Comparison of ENCODE assay signal across 1 cellular context in genomic region chr14:79483472-79483871, GRCh38.
TF ChIP-seq lines count a peak whose summit lies in the region.

No MANE protein-coding gene starts in this region.

TF ChIP-seq in HepG2, 621 proteins besides CTCF, POLR2A, EP300 and RAD21 (continued from another document):
- TF ChIP-seq KLF15 (CRISPR knock-in tag; IDR thresholded peaks at IDR 0.05; ENCODE audit: borderline replicate concordance) (no peak), MLX (CRISPR knock-in tag; IDR thresholded peaks at IDR 0.05) (no peak), ZNF143 (CRISPR knock-in tag; IDR thresholded peaks at IDR 0.05) (no peak), CEBPZ (IDR thresholded peaks at IDR 0.05; ENCODE audit: low read length) (no peak), SP4 (CRISPR knock-in tag; IDR thresholded peaks at IDR 0.05) (no peak), REXO4 (CRISPR knock-in tag; IDR thresholded peaks at IDR 0.05; ENCODE audit: borderline replicate concordance) (no peak), ZIK1 (CRISPR knock-in tag; IDR thresholded peaks at IDR 0.05; ENCODE audit: borderline replicate concordance, low read depth) (no peak), ZNF784 (CRISPR knock-in tag; IDR thresholded peaks at IDR 0.05; ENCODE audit: borderline replicate concordance) (no peak), U2AF2 (IDR thresholded peaks at IDR 0.05; ENCODE audit: low read depth, low read length) (no peak), ATF3 (CRISPR knock-in tag; IDR thresholded peaks at IDR 0.05) (no peak), PAF1 (CRISPR knock-in tag; IDR thresholded peaks at IDR 0.05) (no peak), ZKSCAN1 (IDR thresholded peaks at IDR 0.05; ENCODE audit: low read length) (no peak)
